Comparison of ENCODE assay signal across 29 cellular contexts in genomic region chr19:49856574-49857021, GRCh38. TPM values are rescaled to one million over a fixed set of nuclear protein-coding genes. Genes with fewer than 3 reads are reported as not detected.
DNase-seq lines count a peak whose midpoint lies in the region; ATAC-seq lines count a peak whose summit lies in the region.
"Had no signal": no experiment of that assay in that cellular context is flagged by ENCODE, and none has a peak within 500 bp of the region (broad histone marks: within the 10 kb centered on the region; RNA-seq: fewer than 3 reads in every experiment).

No MANE protein-coding gene starts in this region.

- no peak overlapping the region for H3K4me3 ChIP-seq in effector memory CD4-positive, alpha-beta T cell (ENCODE audit: insufficient read depth, low read depth, low read length, poor library complexity, severe bottlenecking)
- H3K4me3 ChIP-seq: colonic mucosa, esophagus muscularis mucosa, GM12878, thoracic aorta had no signal

- H3K4me1 Mint-ChIP-seq in stimulated activated naive CD8-positive, alpha-beta T cell treated with anti-CD3 and anti-CD28 coated beads, Interleukin-15, amount 100 ng/mL, for 72 hours: peaks cover 34% of the 10 kb centered on the region
- H3K4me1 Mint-ChIP-seq in stimulated activated naive B cell treated with anti-CD40 and anti-IgM and Interleukin-4, amounts not matched to agents 10 μg/mL and 1 μg/mL and 100 μg/mL, for 72 hours: peaks cover 23 to 50% of the 10 kb centered on the region in 2 donors

- H3K9me3 Mint-ChIP-seq in stimulated activated naive CD8-positive, alpha-beta T cell treated with anti-CD3 and anti-CD28 coated beads, Interleukin-15, amount 100 ng/mL, for 72 hours: no peaks in the 10 kb centered on the region
- H3K9me3 Mint-ChIP-seq in stimulated activated naive B cell treated with anti-CD40 and anti-IgM and Interleukin-4, amounts not matched to agents 10 μg/mL and 1 μg/mL and 100 μg/mL, for 72 hours: no peaks in the 10 kb centered on the region
- H3K9me3 Mint-ChIP-seq: activated naive CD4-positive, alpha-beta T cell treated with anti-CD3 and anti-CD28 coated beads for 36 hours; activated T-helper 1 cell treated with anti-CD3 and anti-CD28 coated beads, Interleukin-12 subunit alpha, Interleukin-12 subunit beta, Interleukin-2, Interleukin-4 antibody, amounts not matched to agents 30 ng/mL and 10 ng/mL and 1 ng/mL, durations not matched to agents 14 hours and 24 hours and 36 hours; effector memory CD8-positive, alpha-beta T cell; H9 had no signal

- no peak overlapping the region for H3K27ac Mint-ChIP-seq in stimulated activated naive CD8-positive, alpha-beta T cell treated with anti-CD3 and anti-CD28 coated beads, Interleukin-15, amount 100 ng/mL, for 72 hours
- peak overlapping the region; percentile 65 for H3K27ac Mint-ChIP-seq in stimulated activated naive B cell treated with anti-CD40 and anti-IgM and Interleukin-4, amounts not matched to agents 10 μg/mL and 1 μg/mL and 100 μg/mL, for 72 hours
- H3K27ac Mint-ChIP-seq: activated CD8-positive, alpha-beta memory T cell treated with anti-CD3 and anti-CD28 coated beads, Interleukin-2, amount 10 ng/mL, durations not matched to agents 7 days and 5 days; activated naive CD4-positive, alpha-beta T cell treated with anti-CD3 and anti-CD28 coated beads for 36 hours; activated T-helper 1 cell treated with anti-CD3 and anti-CD28 coated beads, Interleukin-12 subunit alpha, Interleukin-12 subunit beta, Interleukin-2, Interleukin-4 antibody, amounts not matched to agents 30 ng/mL and 10 ng/mL and 1 ng/mL, durations not matched to agents 14 hours and 24 hours and 36 hours; progenitor cell of endocrine pancreas had no signal

- no peak for DNase-seq in stimulated activated naive CD8-positive, alpha-beta T cell treated with anti-CD3 and anti-CD28 coated beads, Interleukin-15, amount 100 ng/mL, for 72 hours
- no peak for DNase-seq in stimulated activated naive CD8-positive, alpha-beta T cell treated with anti-CD3 and anti-CD28 coated beads, Interleukin-15, Interleukin-2, amounts not matched to agents 100 U/mL and 50 U/mL, for 24 hours
- DNase-seq in RKO (ENCODE audit: low spot score) (peak; percentile 47), left lobe of liver (ENCODE audit: low spot score) (peak; percentile 46), DMS114 treated with DMSO at 0.1 percent for 48 hours (lab: John Stamatoyannopoulos, UW; ENCODE audit: unreplicated experiment) (no peak)
- no peak for DNase-seq in stimulated activated naive B cell treated with anti-CD40 and anti-IgM and Interleukin-4, amounts not matched to agents 10 μg/mL and 1 μg/mL and 100 μg/mL, for 72 hours
- DNase-seq in effector memory CD4-positive, alpha-beta T cell: no peak
- DNase-seq: activated CD4-positive, alpha-beta T cell treated with anti-CD3 and anti-CD28 coated beads, Interleukin-2, amount 50 U/mL, for 1 hour; activated CD8-positive, alpha-beta memory T cell treated with anti-CD3 and anti-CD28 coated beads, Interleukin-2, amount 10 ng/mL, durations not matched to agents 7 days and 5 days; activated naive CD4-positive, alpha-beta T cell treated with anti-CD3 and anti-CD28 coated beads for 36 hours; amniotic stem cell; colonic mucosa; effector memory CD8-positive, alpha-beta T cell; EL; foreskin melanocyte; mammary epithelial cell; NCI-H1417; NCI-H2081 treated with DMSO at 0.1 percent for 48 hours; NCI-H774; stimulated activated naive CD4-positive, alpha-beta T cell treated with Interleukin-2 at 50 U/mL for 16 hours; WERI-Rb-1 had no signal

- H3K9me3 ChIP-seq in effector memory CD4-positive, alpha-beta T cell (ENCODE audit: control insufficient read depth, low read length): no peaks in the 10 kb centered on the region
- H3K9me3 ChIP-seq: colonic mucosa, esophagus muscularis mucosa, thoracic aorta had no signal

- peak; percentile 10 for ATAC-seq in stimulated activated naive CD8-positive, alpha-beta T cell treated with anti-CD3 and anti-CD28 coated beads, Interleukin-15, amount 100 ng/mL, for 72 hours
- no peak for ATAC-seq in stimulated activated naive CD8-positive, alpha-beta T cell treated with anti-CD3 and anti-CD28 coated beads, Interleukin-15, Interleukin-2, amounts not matched to agents 100 U/mL and 50 U/mL, for 24 hours
- ATAC-seq in left lobe of liver (no peak), GM21786 (IDR thresholded peaks at IDR 0.05; ENCODE audit: unreplicated experiment) (no peak)
- no peak for ATAC-seq in stimulated activated naive B cell treated with anti-CD40 and anti-IgM and Interleukin-4, amounts not matched to agents 10 μg/mL and 1 μg/mL and 100 μg/mL, for 72 hours (replicated peaks)
- ATAC-seq: activated CD8-positive, alpha-beta memory T cell treated with anti-CD3 and anti-CD28 coated beads, Interleukin-2, amount 10 ng/mL, durations not matched to agents 7 days and 5 days; effector memory CD8-positive, alpha-beta T cell; GM12878 had no signal

- H3K27me3 ChIP-seq in effector memory CD4-positive, alpha-beta T cell (replicated peaks; ENCODE audit: control insufficient read depth, insufficient read depth, low read length, poor library complexity, severe bottlenecking): no peaks in the 10 kb centered on the region
- H3K27me3 ChIP-seq: colonic mucosa, esophagus muscularis mucosa had no signal

- no peak overlapping the region for H3K27ac ChIP-seq in effector memory CD4-positive, alpha-beta T cell (ENCODE audit: insufficient read depth, low read length, poor library complexity, severe bottlenecking)
- H3K27ac ChIP-seq: colonic mucosa, esophagus muscularis mucosa, KMS-11, thoracic aorta, WERI-Rb-1 had no signal

- no peak overlapping the region for H3K4me3 Mint-ChIP-seq in stimulated activated naive CD8-positive, alpha-beta T cell treated with anti-CD3 and anti-CD28 coated beads, Interleukin-15, amount 100 ng/mL, for 72 hours
- H3K4me3 Mint-ChIP-seq in stimulated activated naive B cell treated with anti-CD40 and anti-IgM and Interleukin-4, amounts not matched to agents 10 μg/mL and 1 μg/mL and 100 μg/mL, for 72 hours: peak overlapping the region; percentile 19 to 21
- H3K4me3 Mint-ChIP-seq: activated CD8-positive, alpha-beta memory T cell treated with anti-CD3 and anti-CD28 coated beads, Interleukin-2, amount 10 ng/mL, durations not matched to agents 7 days and 5 days; activated naive CD4-positive, alpha-beta T cell treated with anti-CD3 and anti-CD28 coated beads for 36 hours; activated T-helper 1 cell treated with anti-CD3 and anti-CD28 coated beads, Interleukin-12 subunit alpha, Interleukin-12 subunit beta, Interleukin-2, Interleukin-4 antibody, amounts not matched to agents 30 ng/mL and 10 ng/mL and 1 ng/mL, durations not matched to agents 14 hours and 24 hours and 36 hours; effector memory CD8-positive, alpha-beta T cell had no signal

- H3K27me3 Mint-ChIP-seq in stimulated activated naive CD8-positive, alpha-beta T cell treated with anti-CD3 and anti-CD28 coated beads, Interleukin-15, amount 100 ng/mL, for 72 hours: no peaks in the 10 kb centered on the region
- no peaks in the 10 kb centered on the region for H3K27me3 Mint-ChIP-seq in stimulated activated naive B cell treated with anti-CD40 and anti-IgM and Interleukin-4, amounts not matched to agents 10 μg/mL and 1 μg/mL and 100 μg/mL, for 72 hours
- H3K27me3 Mint-ChIP-seq: effector memory CD8-positive, alpha-beta T cell; progenitor cell of endocrine pancreas had no signal

- H3K36me3 ChIP-seq in effector memory CD4-positive, alpha-beta T cell (ENCODE audit: control insufficient read depth, insufficient read depth, low read length): peaks cover 52% of the 10 kb centered on the region

- peaks cover 3% of the 10 kb centered on the region for H3K4me1 ChIP-seq in effector memory CD4-positive, alpha-beta T cell (ENCODE audit: control insufficient read depth, insufficient read depth, low read length, poor library complexity, severe bottlenecking)

- H3K36me3 Mint-ChIP-seq in stimulated activated naive B cell treated with anti-CD40 and anti-IgM and Interleukin-4, amounts not matched to agents 10 μg/mL and 1 μg/mL and 100 μg/mL, for 72 hours: peaks cover 37 to 52% of the 10 kb centered on the region in 2 donors

RNA-seq across cellular contexts. Expression of gene PTOV1, which starts 5.6 kb away (rescaled TPM):
- 86.0 TPM for total RNA-seq in left lobe of liver

RNA-seq across cellular contexts. Expression of gene PNKP, which starts 10.8 kb away (rescaled TPM):
- total RNA-seq in left lobe of liver: 33.7 TPM

RNA-seq across cellular contexts. Expression of gene AKT1S1, which starts 20.6 kb away (rescaled TPM):
- 27.6 TPM for total RNA-seq in left lobe of liver

RNA-seq across cellular contexts. Expression of gene TBC1D17, which starts 20.9 kb away (rescaled TPM):
- total RNA-seq in left lobe of liver: 31.7 TPM

RNA-seq across cellular contexts. Expression of gene MED25, which starts 38.5 kb away (rescaled TPM):
- total RNA-seq in left lobe of liver: 16.5 TPM

Comparison
In these comparisons a context has a peak if more than half of its experiments do, and no peak if none do; other contexts are left out.
1. DNase-seq: peak in RKO (single experiment) and left lobe of liver (single experiment); none in stimulated activated naive CD8-positive, alpha-beta T cell treated with anti-CD3 and anti-CD28 coated beads, Interleukin-15, amount 100 ng/mL, for 72 hours (0 of 2), stimulated activated naive CD8-positive, alpha-beta T cell treated with anti-CD3 and anti-CD28 coated beads, Interleukin-15, Interleukin-2, amounts not matched to agents 100 U/mL and 50 U/mL, for 24 hours (single experiment), stimulated activated naive B cell treated with anti-CD40 and anti-IgM and Interleukin-4, amounts not matched to agents 10 μg/mL and 1 μg/mL and 100 μg/mL, for 72 hours (single experiment), DMS114 treated with DMSO at 0.1 percent for 48 hours (single experiment) and effector memory CD4-positive, alpha-beta T cell (0 of 3).
2. H3K4me3 Mint-ChIP-seq: peak in stimulated activated naive B cell treated with anti-CD40 and anti-IgM and Interleukin-4, amounts not matched to agents 10 μg/mL and 1 μg/mL and 100 μg/mL, for 72 hours (2 of 2); none in stimulated activated naive CD8-positive, alpha-beta T cell treated with anti-CD3 and anti-CD28 coated beads, Interleukin-15, amount 100 ng/mL, for 72 hours (0 of 2).